In the genomic region with DNA sequence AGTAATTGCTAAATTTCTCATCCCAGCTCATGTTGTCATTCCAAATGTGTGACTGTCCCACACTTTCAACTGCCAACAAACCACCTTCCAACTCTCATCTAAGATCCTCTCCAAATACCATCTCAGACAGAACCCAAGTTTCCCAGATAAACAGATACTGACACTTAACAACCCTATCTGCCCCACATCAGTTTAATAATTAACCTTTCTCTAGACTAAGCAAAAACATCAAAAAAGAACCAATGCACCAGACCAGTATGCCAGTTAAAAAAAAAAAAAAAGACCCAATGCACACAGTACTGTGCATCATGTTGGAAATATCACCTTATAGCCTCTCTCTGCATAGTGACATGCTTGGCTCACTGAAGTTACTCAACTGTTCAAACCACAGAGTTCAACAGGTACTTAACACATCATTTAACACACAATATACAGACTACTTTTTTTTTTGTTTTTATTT, we compare ENCODE assay signal across 2 cellular contexts.
TF ChIP-seq lines count a peak whose summit lies in the region.

No MANE protein-coding gene starts in this region.

TF ChIP-seq in HCT116, 20 proteins besides CTCF, POLR2A, EP300 and RAD21:
- TF ChIP-seq POLR2AphosphoS5 (IDR thresholded peaks at IDR 0.05; ENCODE audit: low read depth, low read length), result no peak
- no peak for TF ChIP-seq JUND (IDR thresholded peaks at IDR 0.05)
- no peak for TF ChIP-seq EGR1 (IDR thresholded peaks at IDR 0.05; ENCODE audit: low read depth)
- TF ChIP-seq ELF1 (IDR thresholded peaks at IDR 0.05; ENCODE audit: borderline replicate concordance, low read depth), result no peak
- no peak for TF ChIP-seq SP1 (IDR thresholded peaks at IDR 0.05; ENCODE audit: low read depth)
- TF ChIP-seq ZFX (IDR thresholded peaks at IDR 0.05), result no peak
- TF ChIP-seq, protein P1, sequence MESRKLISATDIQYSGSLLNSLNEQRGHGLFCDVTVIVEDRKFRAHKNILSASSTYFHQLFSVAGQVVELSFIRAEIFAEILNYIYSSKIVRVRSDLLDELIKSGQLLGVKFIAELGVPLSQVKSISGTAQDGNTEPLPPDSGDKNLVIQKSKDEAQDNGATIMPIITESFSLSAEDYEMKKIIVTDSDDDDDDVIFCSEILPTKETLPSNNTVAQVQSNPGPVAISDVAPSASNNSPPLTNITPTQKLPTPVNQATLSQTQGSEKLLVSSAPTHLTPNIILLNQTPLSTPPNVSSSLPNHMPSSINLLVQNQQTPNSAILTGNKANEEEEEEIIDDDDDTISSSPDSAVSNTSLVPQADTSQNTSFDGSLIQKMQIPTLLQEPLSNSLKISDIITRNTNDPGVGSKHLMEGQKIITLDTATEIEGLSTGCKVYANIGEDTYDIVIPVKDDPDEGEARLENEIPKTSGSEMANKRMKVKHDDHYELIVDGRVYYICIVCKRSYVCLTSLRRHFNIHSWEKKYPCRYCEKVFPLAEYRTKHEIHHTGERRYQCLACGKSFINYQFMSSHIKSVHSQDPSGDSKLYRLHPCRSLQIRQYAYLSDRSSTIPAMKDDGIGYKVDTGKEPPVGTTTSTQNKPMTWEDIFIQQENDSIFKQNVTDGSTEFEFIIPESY (IDR thresholded peaks at IDR 0.05; ENCODE audit: extremely low read depth, insufficient replicate concordance, low read length), result no peak
- TF ChIP-seq EZH2 (IDR thresholded peaks at IDR 0.05), result no peak

TF ChIP-seq in GM12878, 131 proteins besides CTCF, POLR2A, EP300 and RAD21:
- no peak for TF ChIP-seq EGR1 (IDR thresholded peaks at IDR 0.05; ENCODE audit: borderline replicate concordance in 1 of 2, low read depth in 2 of 2, low read length in 2 of 2)
- no peak for TF ChIP-seq IKZF1 (conservative IDR thresholded peaks at IDR 0.05)
- TF ChIP-seq SPI1 (IDR thresholded peaks at IDR 0.05; ENCODE audit: borderline replicate concordance, insufficient read depth, low read depth, low read length), result no peak
- TF ChIP-seq, protein P2, sequence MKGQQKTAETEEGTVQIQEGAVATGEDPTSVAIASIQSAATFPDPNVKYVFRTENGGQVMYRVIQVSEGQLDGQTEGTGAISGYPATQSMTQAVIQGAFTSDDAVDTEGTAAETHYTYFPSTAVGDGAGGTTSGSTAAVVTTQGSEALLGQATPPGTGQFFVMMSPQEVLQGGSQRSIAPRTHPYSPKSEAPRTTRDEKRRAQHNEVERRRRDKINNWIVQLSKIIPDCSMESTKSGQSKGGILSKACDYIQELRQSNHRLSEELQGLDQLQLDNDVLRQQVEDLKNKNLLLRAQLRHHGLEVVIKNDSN (IDR thresholded peaks at IDR 0.05; ENCODE audit: borderline replicate concordance, extremely low read length, insufficient read depth, low read depth, low read length), result no peak
- no peak for TF ChIP-seq BACH1 (IDR thresholded peaks at IDR 0.05; ENCODE audit: borderline replicate concordance)
- TF ChIP-seq JUNB (IDR thresholded peaks at IDR 0.05), result no peak
- no peak for TF ChIP-seq TAF1 (IDR thresholded peaks at IDR 0.05; ENCODE audit: borderline replicate concordance, low read depth, low read length)
- TF ChIP-seq TARDBP (IDR thresholded peaks at IDR 0.05; ENCODE audit: borderline replicate concordance), result no peak
- TF ChIP-seq RUNX3 (IDR thresholded peaks at IDR 0.05; ENCODE audit: low read length), result peak; percentile 66
- no peak for TF ChIP-seq RCOR1 (conservative IDR thresholded peaks at IDR 0.05; ENCODE audit: low read depth, low read length)
- TF ChIP-seq HCFC1 (IDR thresholded peaks at IDR 0.05; ENCODE audit: low read length), result no peak
- peak; percentile 78 for TF ChIP-seq ZNF384 (IDR thresholded peaks at IDR 0.05; ENCODE audit: borderline replicate concordance, low read depth, low read length)
- peak; percentile 46; the same call in 1 of the 2 replicates for TF ChIP-seq NR2F1 (conservative IDR thresholded peaks at IDR 0.05)
- TF ChIP-seq ZNF622 (IDR thresholded peaks at IDR 0.05), result no peak
- TF ChIP-seq RAD51 (IDR thresholded peaks at IDR 0.05), result no peak
- TF ChIP-seq TCF3 (IDR thresholded peaks at IDR 0.05; ENCODE audit: borderline replicate concordance, insufficient read depth, low read depth, low read length), result no peak
- TF ChIP-seq FOS (IDR thresholded peaks at IDR 0.05; ENCODE audit: borderline replicate concordance, extremely low read depth, insufficient read length), result no peak
- TF ChIP-seq RELA (IDR thresholded peaks at IDR 0.05; ENCODE audit: borderline replicate concordance, partially characterized antibody), result no peak
- peak; percentile 64; the same call in 1 of the 2 replicates for TF ChIP-seq HDGF (IDR thresholded peaks at IDR 0.05)
- TF ChIP-seq NR2C2 (IDR thresholded peaks at IDR 0.05; ENCODE audit: borderline replicate concordance, control insufficient read depth, insufficient read length, low read depth), result no peak
- no peak for TF ChIP-seq PML (IDR thresholded peaks at IDR 0.05; ENCODE audit: low read length)
- TF ChIP-seq YY1 (IDR thresholded peaks at IDR 0.05; ENCODE audit: low read depth, low read length), result no peak
- TF ChIP-seq MYC (IDR thresholded peaks at IDR 0.05; ENCODE audit: insufficient read depth, insufficient read length, insufficient replicate concordance, low read length, severe bottlenecking), result no peak
- no peak for TF ChIP-seq TCF12 (IDR thresholded peaks at IDR 0.05; ENCODE audit: low read depth, low read length)
- no peak for TF ChIP-seq NFXL1 (IDR thresholded peaks at IDR 0.05; ENCODE audit: borderline replicate concordance)
- no peak for TF ChIP-seq HDAC6 (IDR thresholded peaks at IDR 0.05; ENCODE audit: unreplicated experiment)
- TF ChIP-seq, protein P3, sequence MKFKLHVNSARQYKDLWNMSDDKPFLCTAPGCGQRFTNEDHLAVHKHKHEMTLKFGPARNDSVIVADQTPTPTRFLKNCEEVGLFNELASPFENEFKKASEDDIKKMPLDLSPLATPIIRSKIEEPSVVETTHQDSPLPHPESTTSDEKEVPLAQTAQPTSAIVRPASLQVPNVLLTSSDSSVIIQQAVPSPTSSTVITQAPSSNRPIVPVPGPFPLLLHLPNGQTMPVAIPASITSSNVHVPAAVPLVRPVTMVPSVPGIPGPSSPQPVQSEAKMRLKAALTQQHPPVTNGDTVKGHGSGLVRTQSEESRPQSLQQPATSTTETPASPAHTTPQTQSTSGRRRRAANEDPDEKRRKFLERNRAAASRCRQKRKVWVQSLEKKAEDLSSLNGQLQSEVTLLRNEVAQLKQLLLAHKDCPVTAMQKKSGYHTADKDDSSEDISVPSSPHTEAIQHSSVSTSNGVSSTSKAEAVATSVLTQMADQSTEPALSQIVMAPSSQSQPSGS (IDR thresholded peaks at IDR 0.05; ENCODE audit: low read length), result no peak
- TF ChIP-seq, protein P4, sequence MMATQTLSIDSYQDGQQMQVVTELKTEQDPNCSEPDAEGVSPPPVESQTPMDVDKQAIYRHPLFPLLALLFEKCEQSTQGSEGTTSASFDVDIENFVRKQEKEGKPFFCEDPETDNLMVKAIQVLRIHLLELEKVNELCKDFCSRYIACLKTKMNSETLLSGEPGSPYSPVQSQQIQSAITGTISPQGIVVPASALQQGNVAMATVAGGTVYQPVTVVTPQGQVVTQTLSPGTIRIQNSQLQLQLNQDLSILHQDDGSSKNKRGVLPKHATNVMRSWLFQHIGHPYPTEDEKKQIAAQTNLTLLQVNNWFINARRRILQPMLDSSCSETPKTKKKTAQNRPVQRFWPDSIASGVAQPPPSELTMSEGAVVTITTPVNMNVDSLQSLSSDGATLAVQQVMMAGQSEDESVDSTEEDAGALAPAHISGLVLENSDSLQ (IDR thresholded peaks at IDR 0.05), result peak; percentile 39; the same call in 1 of the 2 replicates
- peak; percentile 15 to 32; a peak in 2 of 4 replicates for TF ChIP-seq IKZF2 (IDR thresholded peaks at IDR 0.05)
- no peak for TF ChIP-seq HDAC2 (IDR thresholded peaks at IDR 0.05)
- TF ChIP-seq, protein P5, sequence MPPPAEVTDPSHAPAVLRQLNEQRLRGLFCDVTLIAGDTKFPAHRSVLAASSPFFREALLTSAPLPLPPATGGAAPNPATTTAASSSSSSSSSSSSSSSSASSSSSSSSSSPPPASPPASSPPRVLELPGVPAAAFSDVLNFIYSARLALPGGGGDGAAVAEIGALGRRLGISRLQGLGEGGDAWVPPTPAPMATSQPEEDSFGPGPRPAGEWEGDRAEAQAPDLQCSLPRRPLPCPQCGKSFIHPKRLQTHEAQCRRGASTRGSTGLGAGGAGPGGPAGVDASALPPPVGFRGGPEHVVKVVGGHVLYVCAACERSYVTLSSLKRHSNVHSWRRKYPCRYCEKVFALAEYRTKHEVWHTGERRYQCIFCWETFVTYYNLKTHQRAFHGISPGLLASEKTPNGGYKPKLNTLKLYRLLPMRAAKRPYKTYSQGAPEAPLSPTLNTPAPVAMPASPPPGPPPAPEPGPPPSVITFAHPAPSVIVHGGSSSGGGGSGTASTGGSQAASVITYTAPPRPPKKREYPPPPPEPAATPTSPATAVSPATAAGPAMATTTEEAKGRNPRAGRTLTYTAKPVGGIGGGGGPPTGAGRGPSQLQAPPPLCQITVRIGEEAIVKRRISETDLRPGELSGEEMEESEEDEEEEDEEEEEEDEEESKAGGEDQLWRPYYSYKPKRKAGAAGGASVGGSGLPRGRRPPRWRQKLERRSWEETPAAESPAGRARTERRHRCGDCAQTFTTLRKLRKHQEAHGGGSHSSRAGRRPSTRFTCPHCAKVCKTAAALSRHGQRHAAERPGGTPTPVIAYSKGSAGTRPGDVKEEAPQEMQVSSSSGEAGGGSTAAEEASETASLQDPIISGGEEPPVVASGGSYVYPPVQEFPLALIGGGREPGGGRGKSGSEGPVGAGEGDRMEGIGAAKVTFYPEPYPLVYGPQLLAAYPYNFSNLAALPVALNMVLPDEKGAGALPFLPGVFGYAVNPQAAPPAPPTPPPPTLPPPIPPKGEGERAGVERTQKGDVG (CRISPR knock-in tag; IDR thresholded peaks at IDR 0.05), result no peak
- TF ChIP-seq FOXK2 (IDR thresholded peaks at IDR 0.05), result no peak
- TF ChIP-seq, protein P6, sequence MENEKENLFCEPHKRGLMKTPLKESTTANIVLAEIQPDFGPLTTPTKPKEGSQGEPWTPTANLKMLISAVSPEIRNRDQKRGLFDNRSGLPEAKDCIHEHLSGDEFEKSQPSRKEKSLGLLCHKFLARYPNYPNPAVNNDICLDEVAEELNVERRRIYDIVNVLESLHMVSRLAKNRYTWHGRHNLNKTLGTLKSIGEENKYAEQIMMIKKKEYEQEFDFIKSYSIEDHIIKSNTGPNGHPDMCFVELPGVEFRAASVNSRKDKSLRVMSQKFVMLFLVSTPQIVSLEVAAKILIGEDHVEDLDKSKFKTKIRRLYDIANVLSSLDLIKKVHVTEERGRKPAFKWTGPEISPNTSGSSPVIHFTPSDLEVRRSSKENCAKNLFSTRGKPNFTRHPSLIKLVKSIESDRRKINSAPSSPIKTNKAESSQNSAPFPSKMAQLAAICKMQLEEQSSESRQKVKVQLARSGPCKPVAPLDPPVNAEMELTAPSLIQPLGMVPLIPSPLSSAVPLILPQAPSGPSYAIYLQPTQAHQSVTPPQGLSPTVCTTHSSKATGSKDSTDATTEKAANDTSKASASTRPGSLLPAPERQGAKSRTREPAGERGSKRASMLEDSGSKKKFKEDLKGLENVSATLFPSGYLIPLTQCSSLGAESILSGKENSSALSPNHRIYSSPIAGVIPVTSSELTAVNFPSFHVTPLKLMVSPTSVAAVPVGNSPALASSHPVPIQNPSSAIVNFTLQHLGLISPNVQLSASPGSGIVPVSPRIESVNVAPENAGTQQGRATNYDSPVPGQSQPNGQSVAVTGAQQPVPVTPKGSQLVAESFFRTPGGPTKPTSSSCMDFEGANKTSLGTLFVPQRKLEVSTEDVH (IDR thresholded peaks at IDR 0.05; ENCODE audit: low read depth, partially characterized antibody), result no peak
- TF ChIP-seq, protein P7, sequence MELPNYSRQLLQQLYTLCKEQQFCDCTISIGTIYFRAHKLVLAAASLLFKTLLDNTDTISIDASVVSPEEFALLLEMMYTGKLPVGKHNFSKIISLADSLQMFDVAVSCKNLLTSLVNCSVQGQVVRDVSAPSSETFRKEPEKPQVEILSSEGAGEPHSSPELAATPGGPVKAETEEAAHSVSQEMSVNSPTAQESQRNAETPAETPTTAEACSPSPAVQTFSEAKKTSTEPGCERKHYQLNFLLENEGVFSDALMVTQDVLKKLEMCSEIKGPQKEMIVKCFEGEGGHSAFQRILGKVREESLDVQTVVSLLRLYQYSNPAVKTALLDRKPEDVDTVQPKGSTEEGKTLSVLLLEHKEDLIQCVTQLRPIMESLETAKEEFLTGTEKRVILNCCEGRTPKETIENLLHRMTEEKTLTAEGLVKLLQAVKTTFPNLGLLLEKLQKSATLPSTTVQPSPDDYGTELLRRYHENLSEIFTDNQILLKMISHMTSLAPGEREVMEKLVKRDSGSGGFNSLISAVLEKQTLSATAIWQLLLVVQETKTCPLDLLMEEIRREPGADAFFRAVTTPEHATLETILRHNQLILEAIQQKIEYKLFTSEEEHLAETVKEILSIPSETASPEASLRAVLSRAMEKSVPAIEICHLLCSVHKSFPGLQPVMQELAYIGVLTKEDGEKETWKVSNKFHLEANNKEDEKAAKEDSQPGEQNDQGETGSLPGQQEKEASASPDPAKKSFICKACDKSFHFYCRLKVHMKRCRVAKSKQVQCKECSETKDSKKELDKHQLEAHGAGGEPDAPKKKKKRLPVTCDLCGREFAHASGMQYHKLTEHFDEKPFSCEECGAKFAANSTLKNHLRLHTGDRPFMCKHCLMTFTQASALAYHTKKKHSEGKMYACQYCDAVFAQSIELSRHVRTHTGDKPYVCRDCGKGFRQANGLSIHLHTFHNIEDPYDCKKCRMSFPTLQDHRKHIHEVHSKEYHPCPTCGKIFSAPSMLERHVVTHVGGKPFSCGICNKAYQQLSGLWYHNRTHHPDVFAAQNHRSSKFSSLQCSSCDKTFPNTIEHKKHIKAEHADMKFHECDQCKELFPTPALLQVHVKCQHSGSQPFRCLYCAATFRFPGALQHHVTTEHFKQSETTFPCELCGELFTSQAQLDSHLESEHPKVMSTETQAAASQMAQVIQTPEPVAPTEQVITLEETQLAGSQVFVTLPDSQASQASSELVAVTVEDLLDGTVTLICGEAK (IDR thresholded peaks at IDR 0.05; ENCODE audit: borderline replicate concordance), result no peak
- TF ChIP-seq STAT3 (IDR thresholded peaks at IDR 0.05; ENCODE audit: low read depth, low read length), result no peak
- peak; percentile 73 for TF ChIP-seq NBN (IDR thresholded peaks at IDR 0.05)
- TF ChIP-seq, protein P8, sequence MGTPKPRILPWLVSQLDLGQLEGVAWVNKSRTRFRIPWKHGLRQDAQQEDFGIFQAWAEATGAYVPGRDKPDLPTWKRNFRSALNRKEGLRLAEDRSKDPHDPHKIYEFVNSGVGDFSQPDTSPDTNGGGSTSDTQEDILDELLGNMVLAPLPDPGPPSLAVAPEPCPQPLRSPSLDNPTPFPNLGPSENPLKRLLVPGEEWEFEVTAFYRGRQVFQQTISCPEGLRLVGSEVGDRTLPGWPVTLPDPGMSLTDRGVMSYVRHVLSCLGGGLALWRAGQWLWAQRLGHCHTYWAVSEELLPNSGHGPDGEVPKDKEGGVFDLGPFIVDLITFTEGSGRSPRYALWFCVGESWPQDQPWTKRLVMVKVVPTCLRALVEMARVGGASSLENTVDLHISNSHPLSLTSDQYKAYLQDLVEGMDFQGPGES (IDR thresholded peaks at IDR 0.05), result no peak
